In the genomic region with DNA sequence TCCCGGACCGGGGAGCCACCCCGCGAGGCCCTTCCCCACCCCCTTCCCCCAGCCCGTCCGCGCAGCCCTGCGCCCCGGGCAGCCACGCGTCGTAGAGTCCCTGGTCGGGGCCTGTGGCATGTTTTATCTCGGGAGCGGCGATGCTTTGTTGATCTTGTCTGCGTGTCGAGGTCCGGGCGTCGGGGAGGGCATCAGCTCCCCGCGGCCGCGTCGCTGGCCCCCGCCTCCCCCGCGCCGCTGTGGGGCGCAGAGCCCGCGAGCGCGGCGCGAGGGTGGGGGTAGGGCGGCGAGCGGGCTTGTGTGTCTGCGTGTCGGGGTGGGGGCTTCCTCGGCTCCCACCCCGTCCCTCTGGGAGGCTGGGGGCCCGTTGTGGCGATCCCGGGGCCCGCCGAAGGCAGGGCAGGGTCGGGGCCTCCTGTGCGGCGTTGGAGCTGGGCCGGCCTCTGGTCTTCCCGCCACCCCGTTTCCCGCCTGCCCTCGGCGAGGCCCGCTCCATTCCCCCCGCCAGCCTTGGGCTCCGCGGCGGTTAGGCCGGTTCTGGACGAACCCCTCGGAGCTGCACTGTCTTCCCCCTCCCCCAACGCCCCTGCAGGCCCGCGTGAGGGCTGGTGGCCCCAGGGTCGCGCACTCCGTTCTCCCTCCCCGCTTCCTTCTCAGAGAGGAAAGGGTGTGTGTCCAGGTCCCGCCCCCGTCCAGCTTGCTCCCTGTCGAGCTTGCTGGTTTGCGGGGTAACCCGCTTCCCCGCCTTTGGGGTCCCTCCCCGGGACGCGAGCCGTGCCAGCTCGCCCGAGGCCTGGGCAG, we compare ENCODE assay signal across 1 cellular context.
TF ChIP-seq lines count a peak whose summit lies in the region.

No MANE protein-coding gene starts in this region.

TF ChIP-seq in GM12878, 131 proteins besides CTCF, POLR2A, EP300 and RAD21 (continued from another document and continues in another):
- TF ChIP-seq, protein P1, sequence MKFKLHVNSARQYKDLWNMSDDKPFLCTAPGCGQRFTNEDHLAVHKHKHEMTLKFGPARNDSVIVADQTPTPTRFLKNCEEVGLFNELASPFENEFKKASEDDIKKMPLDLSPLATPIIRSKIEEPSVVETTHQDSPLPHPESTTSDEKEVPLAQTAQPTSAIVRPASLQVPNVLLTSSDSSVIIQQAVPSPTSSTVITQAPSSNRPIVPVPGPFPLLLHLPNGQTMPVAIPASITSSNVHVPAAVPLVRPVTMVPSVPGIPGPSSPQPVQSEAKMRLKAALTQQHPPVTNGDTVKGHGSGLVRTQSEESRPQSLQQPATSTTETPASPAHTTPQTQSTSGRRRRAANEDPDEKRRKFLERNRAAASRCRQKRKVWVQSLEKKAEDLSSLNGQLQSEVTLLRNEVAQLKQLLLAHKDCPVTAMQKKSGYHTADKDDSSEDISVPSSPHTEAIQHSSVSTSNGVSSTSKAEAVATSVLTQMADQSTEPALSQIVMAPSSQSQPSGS (IDR thresholded peaks at IDR 0.05; ENCODE audit: low read length): no peak
- TF ChIP-seq POLR2AphosphoS2 (IDR thresholded peaks at IDR 0.05; ENCODE audit: low read depth, low read length) (no peak), TCF7 (IDR thresholded peaks at IDR 0.05; ENCODE audit: borderline replicate concordance) (no peak), CHD2 (IDR thresholded peaks at IDR 0.05; ENCODE audit: borderline replicate concordance, low read depth, low read length) (peak; percentile 48; the same call in 1 of the 2 replicates), POLR2AphosphoS5 (IDR thresholded peaks at IDR 0.05; ENCODE audit: low read length) (no peak), BMI1 (IDR thresholded peaks at IDR 0.05; ENCODE audit: borderline replicate concordance) (no peak), SRF (IDR thresholded peaks at IDR 0.05; ENCODE audit: low read depth in 2 of 2, low read length in 2 of 2) (no peak), TBL1XR1 (IDR thresholded peaks at IDR 0.05; ENCODE audit: low read depth, low read length) (no peak), ZSCAN29 (IDR thresholded peaks at IDR 0.05) (no peak), CREM (IDR thresholded peaks at IDR 0.05; ENCODE audit: low read depth) (no peak), GABPA (IDR thresholded peaks at IDR 0.05; ENCODE audit: low read depth) (no peak), IKZF2 (IDR thresholded peaks at IDR 0.05) (peak in 1 of 2 experiments; percentile 67; a peak in 3 of 4 replicates), EGR1 (IDR thresholded peaks at IDR 0.05; ENCODE audit: borderline replicate concordance in 1 of 2, low read depth in 2 of 2, low read length in 2 of 2) (peak in 1 of 2 experiments; percentile 66; a peak in 2 of 3 replicates), ZBED1 (IDR thresholded peaks at IDR 0.05; ENCODE audit: borderline replicate concordance) (no peak), RELA (IDR thresholded peaks at IDR 0.05; ENCODE audit: borderline replicate concordance, partially characterized antibody) (no peak), CBFB (IDR thresholded peaks at IDR 0.05; ENCODE audit: low read depth) (no peak), BHLHE40 (IDR thresholded peaks at IDR 0.05; ENCODE audit: borderline replicate concordance in 1 of 2, low read depth in 2 of 2, low read length in 1 of 2) (0 out of 4 replicates have a peak, but pooled peaks of 1 of the 2 experiments have one; percentile 28)
- TF ChIP-seq, protein P2, sequence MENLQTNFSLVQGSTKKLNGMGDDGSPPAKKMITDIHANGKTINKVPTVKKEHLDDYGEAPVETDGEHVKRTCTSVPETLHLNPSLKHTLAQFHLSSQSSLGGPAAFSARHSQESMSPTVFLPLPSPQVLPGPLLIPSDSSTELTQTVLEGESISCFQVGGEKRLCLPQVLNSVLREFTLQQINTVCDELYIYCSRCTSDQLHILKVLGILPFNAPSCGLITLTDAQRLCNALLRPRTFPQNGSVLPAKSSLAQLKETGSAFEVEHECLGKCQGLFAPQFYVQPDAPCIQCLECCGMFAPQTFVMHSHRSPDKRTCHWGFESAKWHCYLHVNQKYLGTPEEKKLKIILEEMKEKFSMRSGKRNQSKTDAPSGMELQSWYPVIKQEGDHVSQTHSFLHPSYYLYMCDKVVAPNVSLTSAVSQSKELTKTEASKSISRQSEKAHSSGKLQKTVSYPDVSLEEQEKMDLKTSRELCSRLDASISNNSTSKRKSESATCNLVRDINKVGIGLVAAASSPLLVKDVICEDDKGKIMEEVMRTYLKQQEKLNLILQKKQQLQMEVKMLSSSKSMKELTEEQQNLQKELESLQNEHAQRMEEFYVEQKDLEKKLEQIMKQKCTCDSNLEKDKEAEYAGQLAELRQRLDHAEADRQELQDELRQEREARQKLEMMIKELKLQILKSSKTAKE (IDR thresholded peaks at IDR 0.05; ENCODE audit: low read depth, poor library complexity, severe bottlenecking): no peak
- TF ChIP-seq, protein P3, sequence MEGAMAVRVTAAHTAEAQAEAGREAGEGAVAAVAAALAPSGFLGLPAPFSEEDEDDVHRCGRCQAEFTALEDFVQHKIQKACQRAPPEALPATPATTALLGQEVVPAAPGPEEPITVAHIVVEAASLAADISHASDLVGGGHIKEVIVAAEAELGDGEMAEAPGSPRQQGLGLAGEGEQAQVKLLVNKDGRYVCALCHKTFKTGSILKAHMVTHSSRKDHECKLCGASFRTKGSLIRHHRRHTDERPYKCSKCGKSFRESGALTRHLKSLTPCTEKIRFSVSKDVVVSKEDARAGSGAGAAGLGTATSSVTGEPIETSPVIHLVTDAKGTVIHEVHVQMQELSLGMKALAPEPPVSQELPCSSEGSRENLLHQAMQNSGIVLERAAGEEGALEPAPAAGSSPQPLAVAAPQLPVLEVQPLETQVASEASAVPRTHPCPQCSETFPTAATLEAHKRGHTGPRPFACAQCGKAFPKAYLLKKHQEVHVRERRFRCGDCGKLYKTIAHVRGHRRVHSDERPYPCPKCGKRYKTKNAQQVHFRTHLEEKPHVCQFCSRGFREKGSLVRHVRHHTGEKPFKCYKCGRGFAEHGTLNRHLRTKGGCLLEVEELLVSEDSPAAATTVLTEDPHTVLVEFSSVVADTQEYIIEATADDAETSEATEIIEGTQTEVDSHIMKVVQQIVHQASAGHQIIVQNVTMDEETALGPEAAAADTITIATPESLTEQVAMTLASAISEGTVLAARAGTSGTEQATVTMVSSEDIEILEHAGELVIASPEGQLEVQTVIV (IDR thresholded peaks at IDR 0.05; ENCODE audit: borderline replicate concordance, partially characterized antibody): no peak
- TF ChIP-seq, protein P4, sequence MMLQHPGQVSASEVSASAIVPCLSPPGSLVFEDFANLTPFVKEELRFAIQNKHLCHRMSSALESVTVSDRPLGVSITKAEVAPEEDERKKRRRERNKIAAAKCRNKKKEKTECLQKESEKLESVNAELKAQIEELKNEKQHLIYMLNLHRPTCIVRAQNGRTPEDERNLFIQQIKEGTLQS (IDR thresholded peaks at IDR 0.05; ENCODE audit: borderline replicate concordance, extremely low read depth, low read depth, low read length): no peak
- TF ChIP-seq, protein P5, sequence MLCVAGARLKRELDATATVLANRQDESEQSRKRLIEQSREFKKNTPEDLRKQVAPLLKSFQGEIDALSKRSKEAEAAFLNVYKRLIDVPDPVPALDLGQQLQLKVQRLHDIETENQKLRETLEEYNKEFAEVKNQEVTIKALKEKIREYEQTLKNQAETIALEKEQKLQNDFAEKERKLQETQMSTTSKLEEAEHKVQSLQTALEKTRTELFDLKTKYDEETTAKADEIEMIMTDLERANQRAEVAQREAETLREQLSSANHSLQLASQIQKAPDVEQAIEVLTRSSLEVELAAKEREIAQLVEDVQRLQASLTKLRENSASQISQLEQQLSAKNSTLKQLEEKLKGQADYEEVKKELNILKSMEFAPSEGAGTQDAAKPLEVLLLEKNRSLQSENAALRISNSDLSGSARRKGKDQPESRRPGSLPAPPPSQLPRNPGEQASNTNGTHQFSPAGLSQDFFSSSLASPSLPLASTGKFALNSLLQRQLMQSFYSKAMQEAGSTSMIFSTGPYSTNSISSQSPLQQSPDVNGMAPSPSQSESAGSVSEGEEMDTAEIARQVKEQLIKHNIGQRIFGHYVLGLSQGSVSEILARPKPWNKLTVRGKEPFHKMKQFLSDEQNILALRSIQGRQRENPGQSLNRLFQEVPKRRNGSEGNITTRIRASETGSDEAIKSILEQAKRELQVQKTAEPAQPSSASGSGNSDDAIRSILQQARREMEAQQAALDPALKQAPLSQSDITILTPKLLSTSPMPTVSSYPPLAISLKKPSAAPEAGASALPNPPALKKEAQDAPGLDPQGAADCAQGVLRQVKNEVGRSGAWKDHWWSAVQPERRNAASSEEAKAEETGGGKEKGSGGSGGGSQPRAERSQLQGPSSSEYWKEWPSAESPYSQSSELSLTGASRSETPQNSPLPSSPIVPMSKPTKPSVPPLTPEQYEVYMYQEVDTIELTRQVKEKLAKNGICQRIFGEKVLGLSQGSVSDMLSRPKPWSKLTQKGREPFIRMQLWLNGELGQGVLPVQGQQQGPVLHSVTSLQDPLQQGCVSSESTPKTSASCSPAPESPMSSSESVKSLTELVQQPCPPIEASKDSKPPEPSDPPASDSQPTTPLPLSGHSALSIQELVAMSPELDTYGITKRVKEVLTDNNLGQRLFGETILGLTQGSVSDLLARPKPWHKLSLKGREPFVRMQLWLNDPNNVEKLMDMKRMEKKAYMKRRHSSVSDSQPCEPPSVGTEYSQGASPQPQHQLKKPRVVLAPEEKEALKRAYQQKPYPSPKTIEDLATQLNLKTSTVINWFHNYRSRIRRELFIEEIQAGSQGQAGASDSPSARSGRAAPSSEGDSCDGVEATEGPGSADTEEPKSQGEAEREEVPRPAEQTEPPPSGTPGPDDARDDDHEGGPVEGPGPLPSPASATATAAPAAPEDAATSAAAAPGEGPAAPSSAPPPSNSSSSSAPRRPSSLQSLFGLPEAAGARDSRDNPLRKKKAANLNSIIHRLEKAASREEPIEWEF (IDR thresholded peaks at IDR 0.05; ENCODE audit: insufficient replicate concordance, low read depth, low read length): no peak
- TF ChIP-seq, protein P6, sequence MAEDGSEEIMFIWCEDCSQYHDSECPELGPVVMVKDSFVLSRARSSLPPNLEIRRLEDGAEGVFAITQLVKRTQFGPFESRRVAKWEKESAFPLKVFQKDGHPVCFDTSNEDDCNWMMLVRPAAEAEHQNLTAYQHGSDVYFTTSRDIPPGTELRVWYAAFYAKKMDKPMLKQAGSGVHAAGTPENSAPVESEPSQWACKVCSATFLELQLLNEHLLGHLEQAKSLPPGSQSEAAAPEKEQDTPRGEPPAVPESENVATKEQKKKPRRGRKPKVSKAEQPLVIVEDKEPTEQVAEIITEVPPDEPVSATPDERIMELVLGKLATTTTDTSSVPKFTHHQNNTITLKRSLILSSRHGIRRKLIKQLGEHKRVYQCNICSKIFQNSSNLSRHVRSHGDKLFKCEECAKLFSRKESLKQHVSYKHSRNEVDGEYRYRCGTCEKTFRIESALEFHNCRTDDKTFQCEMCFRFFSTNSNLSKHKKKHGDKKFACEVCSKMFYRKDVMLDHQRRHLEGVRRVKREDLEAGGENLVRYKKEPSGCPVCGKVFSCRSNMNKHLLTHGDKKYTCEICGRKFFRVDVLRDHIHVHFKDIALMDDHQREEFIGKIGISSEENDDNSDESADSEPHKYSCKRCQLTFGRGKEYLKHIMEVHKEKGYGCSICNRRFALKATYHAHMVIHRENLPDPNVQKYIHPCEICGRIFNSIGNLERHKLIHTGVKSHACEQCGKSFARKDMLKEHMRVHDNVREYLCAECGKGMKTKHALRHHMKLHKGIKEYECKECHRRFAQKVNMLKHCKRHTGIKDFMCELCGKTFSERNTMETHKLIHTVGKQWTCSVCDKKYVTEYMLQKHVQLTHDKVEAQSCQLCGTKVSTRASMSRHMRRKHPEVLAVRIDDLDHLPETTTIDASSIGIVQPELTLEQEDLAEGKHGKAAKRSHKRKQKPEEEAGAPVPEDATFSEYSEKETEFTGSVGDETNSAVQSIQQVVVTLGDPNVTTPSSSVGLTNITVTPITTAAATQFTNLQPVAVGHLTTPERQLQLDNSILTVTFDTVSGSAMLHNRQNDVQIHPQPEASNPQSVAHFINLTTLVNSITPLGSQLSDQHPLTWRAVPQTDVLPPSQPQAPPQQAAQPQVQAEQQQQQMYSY (CRISPR knock-in tag; IDR thresholded peaks at IDR 0.05): no peak
- TF ChIP-seq, protein P7, sequence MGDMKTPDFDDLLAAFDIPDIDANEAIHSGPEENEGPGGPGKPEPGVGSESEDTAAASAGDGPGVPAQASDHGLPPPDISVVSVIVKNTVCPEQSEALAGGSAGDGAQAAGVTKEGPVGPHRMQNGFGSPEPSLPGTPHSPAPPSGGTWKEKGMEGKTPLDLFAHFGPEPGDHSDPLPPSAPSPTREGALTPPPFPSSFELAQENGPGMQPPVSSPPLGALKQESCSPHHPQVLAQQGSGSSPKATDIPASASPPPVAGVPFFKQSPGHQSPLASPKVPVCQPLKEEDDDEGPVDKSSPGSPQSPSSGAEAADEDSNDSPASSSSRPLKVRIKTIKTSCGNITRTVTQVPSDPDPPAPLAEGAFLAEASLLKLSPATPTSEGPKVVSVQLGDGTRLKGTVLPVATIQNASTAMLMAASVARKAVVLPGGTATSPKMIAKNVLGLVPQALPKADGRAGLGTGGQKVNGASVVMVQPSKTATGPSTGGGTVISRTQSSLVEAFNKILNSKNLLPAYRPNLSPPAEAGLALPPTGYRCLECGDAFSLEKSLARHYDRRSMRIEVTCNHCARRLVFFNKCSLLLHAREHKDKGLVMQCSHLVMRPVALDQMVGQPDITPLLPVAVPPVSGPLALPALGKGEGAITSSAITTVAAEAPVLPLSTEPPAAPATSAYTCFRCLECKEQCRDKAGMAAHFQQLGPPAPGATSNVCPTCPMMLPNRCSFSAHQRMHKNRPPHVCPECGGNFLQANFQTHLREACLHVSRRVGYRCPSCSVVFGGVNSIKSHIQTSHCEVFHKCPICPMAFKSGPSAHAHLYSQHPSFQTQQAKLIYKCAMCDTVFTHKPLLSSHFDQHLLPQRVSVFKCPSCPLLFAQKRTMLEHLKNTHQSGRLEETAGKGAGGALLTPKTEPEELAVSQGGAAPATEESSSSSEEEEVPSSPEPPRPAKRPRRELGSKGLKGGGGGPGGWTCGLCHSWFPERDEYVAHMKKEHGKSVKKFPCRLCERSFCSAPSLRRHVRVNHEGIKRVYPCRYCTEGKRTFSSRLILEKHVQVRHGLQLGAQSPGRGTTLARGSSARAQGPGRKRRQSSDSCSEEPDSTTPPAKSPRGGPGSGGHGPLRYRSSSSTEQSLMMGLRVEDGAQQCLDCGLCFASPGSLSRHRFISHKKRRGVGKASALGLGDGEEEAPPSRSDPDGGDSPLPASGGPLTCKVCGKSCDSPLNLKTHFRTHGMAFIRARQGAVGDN (IDR thresholded peaks at IDR 0.05): peak; percentile 29; the same call in 1 of the 2 replicates
- TF ChIP-seq, protein P8, sequence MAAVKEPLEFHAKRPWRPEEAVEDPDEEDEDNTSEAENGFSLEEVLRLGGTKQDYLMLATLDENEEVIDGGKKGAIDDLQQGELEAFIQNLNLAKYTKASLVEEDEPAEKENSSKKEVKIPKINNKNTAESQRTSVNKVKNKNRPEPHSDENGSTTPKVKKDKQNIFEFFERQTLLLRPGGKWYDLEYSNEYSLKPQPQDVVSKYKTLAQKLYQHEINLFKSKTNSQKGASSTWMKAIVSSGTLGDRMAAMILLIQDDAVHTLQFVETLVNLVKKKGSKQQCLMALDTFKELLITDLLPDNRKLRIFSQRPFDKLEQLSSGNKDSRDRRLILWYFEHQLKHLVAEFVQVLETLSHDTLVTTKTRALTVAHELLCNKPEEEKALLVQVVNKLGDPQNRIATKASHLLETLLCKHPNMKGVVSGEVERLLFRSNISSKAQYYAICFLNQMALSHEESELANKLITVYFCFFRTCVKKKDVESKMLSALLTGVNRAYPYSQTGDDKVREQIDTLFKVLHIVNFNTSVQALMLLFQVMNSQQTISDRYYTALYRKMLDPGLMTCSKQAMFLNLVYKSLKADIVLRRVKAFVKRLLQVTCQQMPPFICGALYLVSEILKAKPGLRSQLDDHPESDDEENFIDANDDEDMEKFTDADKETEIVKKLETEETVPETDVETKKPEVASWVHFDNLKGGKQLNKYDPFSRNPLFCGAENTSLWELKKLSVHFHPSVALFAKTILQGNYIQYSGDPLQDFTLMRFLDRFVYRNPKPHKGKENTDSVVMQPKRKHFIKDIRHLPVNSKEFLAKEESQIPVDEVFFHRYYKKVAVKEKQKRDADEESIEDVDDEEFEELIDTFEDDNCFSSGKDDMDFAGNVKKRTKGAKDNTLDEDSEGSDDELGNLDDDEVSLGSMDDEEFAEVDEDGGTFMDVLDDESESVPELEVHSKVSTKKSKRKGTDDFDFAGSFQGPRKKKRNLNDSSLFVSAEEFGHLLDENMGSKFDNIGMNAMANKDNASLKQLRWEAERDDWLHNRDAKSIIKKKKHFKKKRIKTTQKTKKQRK (IDR thresholded peaks at IDR 0.05; ENCODE audit: low read depth, low read length): no peak
